ENCODE assay signal across 23 cellular contexts in the genomic region with DNA sequence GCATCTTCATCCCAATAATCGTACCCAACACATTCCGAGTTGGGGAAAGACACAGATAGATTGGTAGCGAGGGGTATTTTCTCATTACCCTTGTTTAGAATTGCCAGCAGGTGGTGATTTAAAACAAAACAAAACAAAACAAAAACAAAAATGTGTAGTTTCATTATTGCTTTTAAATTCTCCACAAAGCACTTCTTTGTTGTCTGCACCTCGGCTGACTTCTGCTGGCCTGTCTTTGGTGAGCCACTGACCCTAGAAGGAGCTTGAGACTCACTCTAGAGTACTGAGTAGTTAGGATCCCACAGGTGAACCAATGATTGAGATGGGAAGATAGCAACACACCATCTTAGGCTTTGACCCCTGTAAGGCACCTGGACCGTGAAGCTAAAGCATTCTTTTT.
DNase-seq lines count a peak whose midpoint lies in the region; ATAC-seq, FAIRE-seq and TF ChIP-seq lines count a peak whose summit lies in the region.
"Had no signal": no experiment of that assay in that cellular context is flagged by ENCODE, and none has a peak within 500 bp of the region (broad histone marks: within the 10 kb centered on the region; RNA-seq: fewer than 3 reads in every experiment).

No MANE protein-coding gene starts in this region.

- no peak overlapping the region for H4K8ac ChIP-seq in trophoblast cell (ENCODE audit: low read depth, low read length)

- no peaks in the 10 kb centered on the region for H3K4me1 Mint-ChIP-seq in mesothelial cell of epicardium
- H3K4me1 Mint-ChIP-seq in stimulated activated naive CD8-positive, alpha-beta T cell treated with anti-CD3 and anti-CD28 coated beads, Interleukin-15, amount 100 ng/mL, for 72 hours = no peaks in the 10 kb centered on the region
- H3K4me1 Mint-ChIP-seq: CD4-positive, CD25-positive, alpha-beta regulatory T cell had no signal

- no peak overlapping the region for H2AK5ac ChIP-seq in trophoblast cell (ENCODE audit: low read length)

- no peak overlapping the region for H3K27ac ChIP-seq in GM12878 (ENCODE audit: control insufficient read depth, insufficient read depth)
- no peak overlapping the region for H3K27ac ChIP-seq in trophoblast cell (ENCODE audit: low read depth, low read length)
- H3K27ac ChIP-seq: RWPE1, SK-N-MC had no signal

- no peaks in the 10 kb centered on the region for H3K9me3 ChIP-seq in GM12878 (replicated peaks; ENCODE audit: control insufficient read depth, insufficient read depth, low read length)
- H3K9me3 ChIP-seq in trophoblast cell (ENCODE audit: insufficient read depth, low read depth, low read length) = no peaks in the 10 kb centered on the region

- TF ChIP-seq EP300 in GM12878 (IDR thresholded peaks at IDR 0.05; ENCODE audit: borderline replicate concordance in 1 of 2, control insufficient read depth in 1 of 2, low read depth in 2 of 2, low read length in 2 of 2) = no peak

- H2BK5ac ChIP-seq in trophoblast cell (ENCODE audit: low read depth, low read length, poor library complexity) = no peak overlapping the region

- H2BK120ac ChIP-seq in trophoblast cell (ENCODE audit: insufficient read depth, low read length, poor library complexity) = no peak overlapping the region

- intact Hi-C loops in GM12878 (cut with micrococcal nuclease; ENCODE audit: unreplicated experiment) = no loop called here

- H3K9me3 Mint-ChIP-seq in mesothelial cell of epicardium = no peaks in the 10 kb centered on the region
- H3K9me3 Mint-ChIP-seq in stimulated activated naive CD8-positive, alpha-beta T cell treated with anti-CD3 and anti-CD28 coated beads, Interleukin-15, amount 100 ng/mL, for 72 hours = no peaks in the 10 kb centered on the region
- H3K9me3 Mint-ChIP-seq: CD4-positive, CD25-positive, alpha-beta regulatory T cell had no signal

- no peak for TF ChIP-seq POLR2A in GM12878 (IDR thresholded peaks at IDR 0.05; ENCODE audit: low read depth, low read length)

- in situ Hi-C loops in GM12878 (cut with MboI) = no loop called here

- TF ChIP-seq CTCF in GM12878 (IDR thresholded peaks at IDR 0.05 in 2 of 3, conservative IDR thresholded peaks at IDR 0.05 in 1 of 3; ENCODE audit: control insufficient read depth in 2 of 3, extremely low read depth in 1 of 3, insufficient read depth in 1 of 3, low read depth in 3 of 3, low read length in 3 of 3) (no peak; a peak in 1 of 6 replicates), mesothelial cell of epicardium (IDR thresholded peaks at IDR 0.05; ENCODE audit: unreplicated experiment) (no peak)

- H3K27me3 Mint-ChIP-seq in mesothelial cell of epicardium (ENCODE audit: low read depth) = no peaks in the 10 kb centered on the region
- no peaks in the 10 kb centered on the region for H3K27me3 Mint-ChIP-seq in stimulated activated naive CD8-positive, alpha-beta T cell treated with anti-CD3 and anti-CD28 coated beads, Interleukin-15, amount 100 ng/mL, for 72 hours
- H3K27me3 Mint-ChIP-seq: CD4-positive, CD25-positive, alpha-beta regulatory T cell; T-helper 17 cell had no signal

- no peak overlapping the region for H4K91ac ChIP-seq in trophoblast cell (ENCODE audit: low read depth, low read length)

- H3K14ac ChIP-seq in trophoblast cell (ENCODE audit: low read length) = no peak overlapping the region

- H3K9ac ChIP-seq in GM12878 (ENCODE audit: control insufficient read depth, insufficient read depth, low read length) (no peak overlapping the region), trophoblast cell (ENCODE audit: low read length) (no peak overlapping the region)

- no peaks in the 10 kb centered on the region for H3K79me1 ChIP-seq in trophoblast cell (ENCODE audit: low read length)

- H3K4me2 ChIP-seq in GM12878 (ENCODE audit: control insufficient read depth, insufficient read depth) (no peak overlapping the region), trophoblast cell (ENCODE audit: low read length) (no peak overlapping the region)

- H3K23ac ChIP-seq in trophoblast cell (ENCODE audit: low read length) = no peak overlapping the region

- H3K27me3 ChIP-seq in GM12878 (replicated peaks in 1 of 2; ENCODE audit: control insufficient read depth in 2 of 2, insufficient read depth in 2 of 2, low read length in 1 of 2) (no peaks in the 10 kb centered on the region), trophoblast cell (ENCODE audit: insufficient read depth, low read length) (no peaks in the 10 kb centered on the region)

- BruUV-seq in GM12878 (replicated peaks; lab: Mats Ljungman, UMichigan) = no TSS peak

- no peak overlapping the region for H3K4me3 Mint-ChIP-seq in mesothelial cell of epicardium
- no peak overlapping the region for H3K4me3 Mint-ChIP-seq in stimulated activated naive CD8-positive, alpha-beta T cell treated with anti-CD3 and anti-CD28 coated beads, Interleukin-15, amount 100 ng/mL, for 72 hours
- H3K4me3 Mint-ChIP-seq: CD4-positive, CD25-positive, alpha-beta regulatory T cell; T-helper 17 cell had no signal

- H3K27ac Mint-ChIP-seq in mesothelial cell of epicardium = no peak overlapping the region
- no peak overlapping the region for H3K27ac Mint-ChIP-seq in stimulated activated naive CD8-positive, alpha-beta T cell treated with anti-CD3 and anti-CD28 coated beads, Interleukin-15, amount 100 ng/mL, for 72 hours
- H3K27ac Mint-ChIP-seq: CD4-positive, CD25-positive, alpha-beta regulatory T cell; T-helper 17 cell had no signal

- ATAC-seq in GM19023 (IDR thresholded peaks at IDR 0.05; ENCODE audit: unreplicated experiment) (peak; percentile 69), GM21529 (IDR thresholded peaks at IDR 0.05; ENCODE audit: unreplicated experiment) (peak; percentile 56), HG03342 (IDR thresholded peaks at IDR 0.05; ENCODE audit: unreplicated experiment) (peak; percentile 62), GM12878 (peak; percentile 79)
- no peak for ATAC-seq in stimulated activated naive CD8-positive, alpha-beta T cell treated with anti-CD3 and anti-CD28 coated beads, Interleukin-15, amount 100 ng/mL, for 72 hours
- ATAC-seq: HCT116, T-helper 17 cell had no signal

- H3K4me1 ChIP-seq in GM12878 (ENCODE audit: control insufficient read depth, insufficient read depth, low read length) = no peaks in the 10 kb centered on the region
- no peaks in the 10 kb centered on the region for H3K4me1 ChIP-seq in trophoblast cell (ENCODE audit: control insufficient read depth in 1 of 2, insufficient read depth in 2 of 2, low read length in 2 of 2)

- RAD21 ChIA-PET in GM12878 (lab: Charles Lee; ENCODE audit: unreplicated experiment) = interaction anchor here (0.7 to 1.7 kb wide), 5 partner anchors 20 to 286 kb away, joined by 3 to 6 read pairs (median 3); no protein-coding TSS in a partner anchor

- no peak for TF ChIP-seq RAD21 in GM12878 (IDR thresholded peaks at IDR 0.05; ENCODE audit: insufficient read depth, low read depth, low read length)

- SMC1A ChIA-PET in GM12878 (lab: Charles Lee; ENCODE audit: uncharacterized antibody, unreplicated experiment) = interaction anchor here (0.7 to 2.5 kb wide), 8 partner anchors 9 to 75 kb away, joined by 3 to 10 read pairs (median 4); no protein-coding TSS in a partner anchor

- DNase-seq in GM12878 (ENCODE audit: low read depth, low spot score) (no peak), trophoblast cell (no peak), mesothelial cell of epicardium (ENCODE audit: low spot score in 2 of 2, unreplicated experiment in 2 of 2) (no peak)
- DNase-seq in stimulated activated naive CD8-positive, alpha-beta T cell treated with anti-CD3 and anti-CD28 coated beads, Interleukin-15, amount 100 ng/mL, for 72 hours = no peak
- DNase-seq: CD4-positive, CD25-positive, alpha-beta regulatory T cell; DND-41; KG1; NCI-H1092 treated with DMSO at 0.1 percent for 48 hours; NCI-H146; NCI-H2029; NCI-H2227 treated with DMSO at 0.1 percent for 48 hours; NCI-H510A; SHP77 treated with DMSO at 0.1 percent for 48 hours; SW 1271; T-helper 17 cell had no signal

- FAIRE-seq in GM12878 (lab: Jason Lieb, UNC) = no peak
- FAIRE-seq: GM12891, H1 had no signal

- H3K4me3 ChIP-seq in GM12878 = no peak overlapping the region
- no peak overlapping the region for H3K4me3 ChIP-seq in trophoblast cell (ENCODE audit: low read depth, low read length)
- H3K4me3 ChIP-seq: SK-N-MC had no signal

- 49% methylated on average over 5 of the region's 5 CpGs for WGBS in GM12878 (ENCODE audit: insufficient coverage, insufficient replicate concordance, low lambda C conversion rate, missing lambda C conversion rate)
- no CpG with 5 or more reads among the region's 5 CpGs for WGBS in trophoblast cell (ENCODE audit: extremely low coverage, insufficient coverage, insufficient read length)

- H3K79me2 ChIP-seq in GM12878 (ENCODE audit: control insufficient read depth, insufficient read depth, low read length) (no peaks in the 10 kb centered on the region), trophoblast cell (ENCODE audit: control insufficient read depth, insufficient read depth, low read length, poor library complexity) (no peaks in the 10 kb centered on the region)

- no peak overlapping the region for H3K18ac ChIP-seq in trophoblast cell (ENCODE audit: low read length)

- POLR2A ChIA-PET in GM12878 (lab: Charles Lee) = no interaction called here

- H4K20me1 ChIP-seq in GM12878 (ENCODE audit: control insufficient read depth, insufficient read depth) = no peaks in the 10 kb centered on the region

- CTCF ChIA-PET in GM12878 (lab: Yijun Ruan, JAX) = interaction anchor here (1.0 to 3.2 kb wide), 6 partner anchors 11 to 166 kb away, joined by 3 to 14 read pairs (median 3); no protein-coding TSS in a partner anchor

- H3K4ac ChIP-seq in trophoblast cell (ENCODE audit: low read depth, low read length) = no peak overlapping the region

- no peak overlapping the region for H4K12ac ChIP-seq in trophoblast cell (ENCODE audit: low read depth, low read length)

- H3K36me3 Mint-ChIP-seq in mesothelial cell of epicardium = no peaks in the 10 kb centered on the region
- H3K36me3 Mint-ChIP-seq: CD4-positive, CD25-positive, alpha-beta regulatory T cell had no signal

- peak overlapping the region; percentile 23 for H2AFZ ChIP-seq in GM12878 (ENCODE audit: control insufficient read depth, low read depth, low read length)
- H2AFZ ChIP-seq in trophoblast cell (ENCODE audit: insufficient read depth, low read length, poor library complexity) = no peak overlapping the region

- no peak overlapping the region for H2BK12ac ChIP-seq in trophoblast cell (ENCODE audit: low read length)

- H3K36me3 ChIP-seq in GM12878 (ENCODE audit: control insufficient read depth in 2 of 2, insufficient read depth in 2 of 2, low read length in 1 of 2) (no peaks in the 10 kb centered on the region), trophoblast cell (ENCODE audit: control insufficient read depth in 1 of 2, insufficient read depth in 2 of 2, low read length in 2 of 2) (no peaks in the 10 kb centered on the region)
